Comparison of ENCODE assay signal across 32 cellular contexts in genomic region chr3:25747033-25747432, GRCh38. TPM values are rescaled to one million over a fixed set of nuclear protein-coding genes. Genes with fewer than 3 reads are reported as not detected.
DNase-seq lines count a peak whose midpoint lies in the region; ATAC-seq and TF ChIP-seq lines count a peak whose summit lies in the region.
"Had no signal": no experiment of that assay in that cellular context is flagged by ENCODE, and none has a peak within 500 bp of the region (broad histone marks: within the 10 kb centered on the region; RNA-seq: fewer than 3 reads in every experiment).

No MANE protein-coding gene starts in this region.

- H3K4me1 ChIP-seq in breast epithelium (no peaks in the 10 kb centered on the region), foreskin keratinocyte (peaks cover 6% of the 10 kb centered on the region), right atrium auricular region (no peaks in the 10 kb centered on the region)
- H3K4me1 ChIP-seq: upper lobe of right lung had no signal

- intact Hi-C loops in MCF 10A (cut with micrococcal nuclease) (no loop called here), breast epithelium (cut with DNase I; ENCODE audit: low total_unique reads) (no loop called here)

- BruUV-seq in MCF 10A (replicated peaks; lab: Mats Ljungman, UMichigan) = no TSS peak

- H3K27me3 Mint-ChIP-seq in MCF 10A (ENCODE audit: insufficient read depth, unreplicated experiment) = no peaks in the 10 kb centered on the region
- H3K27me3 Mint-ChIP-seq: activated CD4-positive, alpha-beta memory T cell treated with anti-CD3 and anti-CD28 coated beads, Interleukin-2, amount 10 ng/mL, durations not matched to agents 7 days and 5 days; activated naive CD4-positive, alpha-beta T cell treated with anti-CD3 and anti-CD28 coated beads, Interleukin-2, amount 10 ng/mL, durations not matched to agents 7 days and 5 days; dendritic cell treated with granulocyte-macrophage colony-stimulating factor and Interleukin-4, amounts not matched to agents 40 ng/mL and 50 ng/mL, for 4 days; naive thymus-derived CD8-positive, alpha-beta T cell; stimulated activated naive B cell treated with anti-CD40 and anti-IgM and Interleukin-4, amounts not matched to agents 10 μg/mL and 1 μg/mL and 100 μg/mL, for 72 hours had no signal

- H3K36me3 Mint-ChIP-seq in MCF 10A (ENCODE audit: insufficient read depth, unreplicated experiment) = peaks cover 57% of the 10 kb centered on the region

- H3K4me1 Mint-ChIP-seq in MCF 10A (ENCODE audit: insufficient read depth, unreplicated experiment) = no peaks in the 10 kb centered on the region
- H3K4me1 Mint-ChIP-seq: activated naive CD4-positive, alpha-beta T cell treated with anti-CD3 and anti-CD28 coated beads, Interleukin-2, amount 10 ng/mL, durations not matched to agents 7 days and 5 days had no signal

- no peak for TF ChIP-seq CTCF in MCF 10A (IDR thresholded peaks at IDR 0.05; ENCODE audit: unreplicated experiment)
- no peak for TF ChIP-seq CTCF in breast epithelium (IDR thresholded peaks at IDR 0.05)
- no peak for TF ChIP-seq CTCF in astrocyte of the spinal cord (IDR thresholded peaks at IDR 0.05; ENCODE audit: low read depth, low read length)
- TF ChIP-seq CTCF in foreskin keratinocyte (conservative IDR thresholded peaks at IDR 0.05) = no peak
- no peak for TF ChIP-seq CTCF in right atrium auricular region (IDR thresholded peaks at IDR 0.05)

- POLR2A ChIA-PET in MCF 10A (lab: Yijun Ruan, JAX) = interaction anchor here (1.0 to 1.7 kb wide), 4 partner anchors 11 to 691 kb away, joined by 3 read pairs; partner anchors contain the start of gene OXSM

- H3K27ac ChIP-seq in breast epithelium (no peak overlapping the region), foreskin keratinocyte (no peak overlapping the region), right atrium auricular region (no peak overlapping the region)
- H3K27ac ChIP-seq: 22Rv1, upper lobe of right lung had no signal

- H3K27me3 ChIP-seq in breast epithelium = no peaks in the 10 kb centered on the region
- no peaks in the 10 kb centered on the region for H3K27me3 ChIP-seq in foreskin keratinocyte
- H3K27me3 ChIP-seq in right atrium auricular region = no peaks in the 10 kb centered on the region
- H3K27me3 ChIP-seq: MG63, upper lobe of right lung had no signal

- no peak overlapping the region for H3K4me3 Mint-ChIP-seq in MCF 10A (ENCODE audit: unreplicated experiment)
- H3K4me3 Mint-ChIP-seq: activated CD4-positive, alpha-beta memory T cell treated with anti-CD3 and anti-CD28 coated beads, Interleukin-2, amount 10 ng/mL, durations not matched to agents 7 days and 5 days; activated naive CD4-positive, alpha-beta T cell treated with anti-CD3 and anti-CD28 coated beads, Interleukin-2, amount 10 ng/mL, durations not matched to agents 7 days and 5 days; CD14-positive monocyte; dendritic cell treated with granulocyte-macrophage colony-stimulating factor and Interleukin-4, amounts not matched to agents 40 ng/mL and 50 ng/mL, for 4 days; GM23338; naive thymus-derived CD8-positive, alpha-beta T cell; stimulated activated naive B cell treated with anti-CD40 and anti-IgM and Interleukin-4, amounts not matched to agents 10 μg/mL and 1 μg/mL and 100 μg/mL, for 72 hours; T-helper 1 cell treated with Interleukin-12 subunit alpha and Interleukin-12 subunit beta and Interleukin-4 antibody, amounts not matched to agents 30 μg/mL and 1 μg/mL, for 36 hours had no signal

- H3K9me3 Mint-ChIP-seq in MCF 10A (ENCODE audit: unreplicated experiment) = no peaks in the 10 kb centered on the region
- H3K9me3 Mint-ChIP-seq: activated CD4-positive, alpha-beta memory T cell treated with anti-CD3 and anti-CD28 coated beads, Interleukin-2, amount 10 ng/mL, durations not matched to agents 7 days and 5 days; activated naive CD4-positive, alpha-beta T cell treated with anti-CD3 and anti-CD28 coated beads, Interleukin-2, amount 10 ng/mL, durations not matched to agents 7 days and 5 days; CD14-positive monocyte; dendritic cell treated with granulocyte-macrophage colony-stimulating factor and Interleukin-4, amounts not matched to agents 40 ng/mL and 50 ng/mL, for 4 days; GM23338; T-helper 1 cell treated with Interleukin-12 subunit alpha and Interleukin-12 subunit beta and Interleukin-4 antibody, amounts not matched to agents 30 μg/mL and 1 μg/mL, for 36 hours had no signal

- H3K36me3 ChIP-seq in breast epithelium = no peaks in the 10 kb centered on the region
- peaks cover 41% of the 10 kb centered on the region for H3K36me3 ChIP-seq in right atrium auricular region

- DNase-seq in MCF 10A (ENCODE audit: unreplicated experiment) (peak; percentile 2), breast epithelium (ENCODE audit: low spot score in 2 of 2) (no peak), astrocyte of the spinal cord (ENCODE audit: low read depth, low spot score) (peak; percentile 23), foreskin keratinocyte (peak; percentile 40 to 73), pons (ENCODE audit: low spot score) (no peak), foreskin melanocyte (no peak), ecto neural progenitor cell (ENCODE audit: low spot score) (no peak), right atrium auricular region (ENCODE audit: low spot score) (no peak)
- DNase-seq: activated CD4-positive, alpha-beta memory T cell treated with anti-CD3 and anti-CD28 coated beads, Interleukin-2, amount 10 ng/mL, durations not matched to agents 7 days and 5 days; activated CD4-positive, CD25-positive, alpha-beta regulatory T cell treated with anti-CD3 and anti-CD28 coated beads, Interleukin-2, amount 50 U/mL, for 72 hours; activated CD8-positive, alpha-beta memory T cell treated with anti-CD3 and anti-CD28 coated beads, Interleukin-2, amount 50 U/mL, for 48 hours; activated naive CD4-positive, alpha-beta T cell treated with anti-CD3 and anti-CD28 coated beads, Interleukin-2, amount 10 ng/mL, durations not matched to agents 7 days and 5 days; amniotic stem cell; Calu3; central memory CD4-positive, alpha-beta T cell; glutamatergic neuron; islet precursor cell; MG63; naive thymus-derived CD8-positive, alpha-beta T cell; NCI-H2029; NCI-H69; SK-N-SH; stimulated activated CD4-positive, alpha-beta T cell treated with anti-CD3 and anti-CD28 coated beads, Interleukin-4, amount 100 ng/mL, for 4 hours; stimulated activated naive B cell treated with anti-CD40 and anti-IgM and Interleukin-4, amounts not matched to agents 10 μg/mL and 1 μg/mL and 100 μg/mL, for 72 hours; upper lobe of right lung had no signal

- H3K4me3 ChIP-seq in breast epithelium = no peak overlapping the region
- no peak overlapping the region for H3K4me3 ChIP-seq in astrocyte of the spinal cord (ENCODE audit: low read depth, low read length)
- no peak overlapping the region for H3K4me3 ChIP-seq in right atrium auricular region
- H3K4me3 ChIP-seq: GM12878, GM23338, K562, MG63, upper lobe of right lung had no signal

- CTCF ChIA-PET in MCF 10A (lab: Yijun Ruan, JAX) = interaction anchor here (0.6 to 1.2 kb wide), 2 partner anchors 23 to 100 kb away, joined by 3 read pairs; no protein-coding TSS in a partner anchor

- no peak for TF ChIP-seq POLR2A in breast epithelium (IDR thresholded peaks at IDR 0.05)

- peak; percentile 99 for ATAC-seq in foreskin keratinocyte
- ATAC-seq: GM12878; K562; naive thymus-derived CD8-positive, alpha-beta T cell; stimulated activated naive B cell treated with anti-CD40 and anti-IgM and Interleukin-4, amounts not matched to agents 10 μg/mL and 1 μg/mL and 100 μg/mL, for 72 hours; upper lobe of right lung had no signal

- H3K9me3 ChIP-seq in breast epithelium = no peaks in the 10 kb centered on the region
- no peaks in the 10 kb centered on the region for H3K9me3 ChIP-seq in right atrium auricular region
- H3K9me3 ChIP-seq: MG63, SK-N-SH, upper lobe of right lung had no signal

- H3K27ac Mint-ChIP-seq in MCF 10A (ENCODE audit: low read depth, unreplicated experiment) = peak overlapping the region; percentile 36
- H3K27ac Mint-ChIP-seq: activated CD4-positive, alpha-beta memory T cell treated with anti-CD3 and anti-CD28 coated beads, Interleukin-2, amount 10 ng/mL, durations not matched to agents 7 days and 5 days; activated naive CD4-positive, alpha-beta T cell treated with anti-CD3 and anti-CD28 coated beads, Interleukin-2, amount 10 ng/mL, durations not matched to agents 7 days and 5 days; dendritic cell treated with granulocyte-macrophage colony-stimulating factor and Interleukin-4, amounts not matched to agents 40 ng/mL and 50 ng/mL, for 4 days; stimulated activated naive B cell treated with anti-CD40 and anti-IgM and Interleukin-4, amounts not matched to agents 10 μg/mL and 1 μg/mL and 100 μg/mL, for 72 hours; T-helper 1 cell treated with Interleukin-12 subunit alpha and Interleukin-12 subunit beta and Interleukin-4 antibody, amounts not matched to agents 30 μg/mL and 1 μg/mL, for 36 hours had no signal

- in situ Hi-C loops in astrocyte of the spinal cord (cut with HindIII; ENCODE audit: low sequenced_read_pairs) = no loop called here

RNA-seq across cellular contexts. Expression of gene NGLY1, which starts 36.2 kb away (rescaled TPM):
- 36.6 and 45.4 TPM in 2 replicates for total RNA-seq in MCF 10A (2022)
- total RNA-seq in breast epithelium = 10 to 100 TPM; 29.8 to 53.3 (median 41.0) TPM
- 19.5 and 20.1 TPM in 2 replicates for total RNA-seq in foreskin keratinocyte
- 13.6 and 14.8 TPM in 2 replicates for polyA plus RNA-seq in foreskin keratinocyte
- total RNA-seq in right atrium auricular region = 10 to 100 TPM; 20.2 to 21.8 TPM

RNA-seq across cellular contexts. Expression of gene OXSM, which starts 42.9 kb away (rescaled TPM):
- total RNA-seq in MCF 10A (2022) = 21.7 and 22.4 TPM in 2 replicates
- 1 to 10 TPM; 7.5 to 9.1 (median 8.5) TPM for total RNA-seq in breast epithelium
- total RNA-seq in foreskin keratinocyte = 11.1 and 11.9 TPM in 2 replicates
- 10.8 and 12.0 TPM in 2 replicates for polyA plus RNA-seq in foreskin keratinocyte
- 10 to 100 TPM; 12.9 to 17.2 TPM for total RNA-seq in right atrium auricular region

Comparison
In these comparisons a context has a peak if more than half of its experiments do, and no peak if none do; other contexts are left out.
1. DNase-seq: peak in MCF 10A (single experiment), astrocyte of the spinal cord (single experiment) and foreskin keratinocyte (2 of 2); none in breast epithelium (0 of 2), pons (single experiment), foreskin melanocyte (single experiment), ecto neural progenitor cell (single experiment) and right atrium auricular region (single experiment).